ENCODE assay signal across 1 cellular context in genomic region chr22:46537946-46538815, GRCh38.
TF ChIP-seq lines count a peak whose summit lies in the region.

No MANE protein-coding gene starts in this region.

TF ChIP-seq in H1, 55 proteins besides CTCF, POLR2A, EP300 and RAD21 (continued from another document):
- TF ChIP-seq RNF2 (IDR thresholded peaks at IDR 0.05; ENCODE audit: borderline replicate concordance, low read depth, low read length, missing control alignments, poor library complexity, severe bottlenecking), result peak; percentile 24
